In the genomic region with DNA sequence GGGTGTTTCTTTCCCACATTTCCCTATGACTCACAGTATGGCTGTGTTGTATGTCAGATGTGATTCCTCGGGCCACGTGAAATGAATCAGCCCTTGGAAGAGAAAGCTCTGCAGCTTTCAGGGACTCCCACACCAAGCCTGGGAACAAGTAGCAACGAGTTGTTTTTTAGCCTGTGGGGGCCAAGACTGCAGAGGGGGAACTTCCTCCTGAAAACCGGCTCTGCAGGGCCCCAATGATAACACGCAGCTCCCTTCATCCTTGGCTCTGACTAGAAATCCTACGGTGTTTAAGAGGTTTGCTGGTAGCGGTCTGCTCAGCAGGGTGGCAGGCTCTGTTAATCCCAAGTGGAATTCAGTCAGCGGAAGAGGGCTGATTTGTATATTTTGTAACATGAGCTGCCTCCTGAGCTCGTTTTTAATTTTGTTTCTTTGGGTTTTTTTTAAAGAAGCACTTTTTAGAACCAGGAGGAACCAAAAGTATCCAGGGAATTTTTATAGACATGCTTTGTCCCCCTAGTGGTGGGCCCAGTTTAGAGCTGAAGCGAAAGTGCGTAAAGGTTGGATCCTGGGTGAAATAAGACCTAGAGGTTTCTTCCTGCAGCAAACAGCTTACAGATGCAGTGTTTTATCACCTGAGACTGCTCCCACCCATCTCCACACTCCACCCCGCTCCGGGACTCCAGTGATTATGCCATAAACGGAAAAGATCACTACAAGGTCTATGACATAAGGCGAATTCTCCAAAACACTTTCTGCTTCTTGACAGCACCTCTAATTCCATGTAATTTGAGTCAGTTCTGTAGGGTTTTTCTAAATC, we compare ENCODE assay signal across 1 cellular context.
TF ChIP-seq lines count a peak whose summit lies in the region.

No MANE protein-coding gene starts in this region.

TF ChIP-seq in HEK293, 187 proteins besides CTCF, POLR2A, EP300 and RAD21 (continued from another document and continues in another):
- TF ChIP-seq, protein P1, sequence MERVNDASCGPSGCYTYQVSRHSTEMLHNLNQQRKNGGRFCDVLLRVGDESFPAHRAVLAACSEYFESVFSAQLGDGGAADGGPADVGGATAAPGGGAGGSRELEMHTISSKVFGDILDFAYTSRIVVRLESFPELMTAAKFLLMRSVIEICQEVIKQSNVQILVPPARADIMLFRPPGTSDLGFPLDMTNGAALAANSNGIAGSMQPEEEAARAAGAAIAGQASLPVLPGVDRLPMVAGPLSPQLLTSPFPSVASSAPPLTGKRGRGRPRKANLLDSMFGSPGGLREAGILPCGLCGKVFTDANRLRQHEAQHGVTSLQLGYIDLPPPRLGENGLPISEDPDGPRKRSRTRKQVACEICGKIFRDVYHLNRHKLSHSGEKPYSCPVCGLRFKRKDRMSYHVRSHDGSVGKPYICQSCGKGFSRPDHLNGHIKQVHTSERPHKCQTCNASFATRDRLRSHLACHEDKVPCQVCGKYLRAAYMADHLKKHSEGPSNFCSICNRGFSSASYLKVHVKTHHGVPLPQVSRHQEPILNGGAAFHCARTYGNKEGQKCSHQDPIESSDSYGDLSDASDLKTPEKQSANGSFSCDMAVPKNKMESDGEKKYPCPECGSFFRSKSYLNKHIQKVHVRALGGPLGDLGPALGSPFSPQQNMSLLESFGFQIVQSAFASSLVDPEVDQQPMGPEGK (tag by site-specific recombination; IDR thresholded peaks at IDR 0.05), result peak; percentile 99
- TF ChIP-seq ZIC2 (tag by site-specific recombination; IDR thresholded peaks at IDR 0.05) (peak; percentile 98), ZNF792 (tag by site-specific recombination; IDR thresholded peaks at IDR 0.05) (no peak), ZBTB20 (tag by site-specific recombination; IDR thresholded peaks at IDR 0.05) (peak; percentile 85), ZNF843 (tag by site-specific recombination; IDR thresholded peaks at IDR 0.05) (peak; percentile 83), ZBTB48 (tag by site-specific recombination; IDR thresholded peaks at IDR 0.05) (peak; percentile 75), MZF1 (tag by site-specific recombination; IDR thresholded peaks at IDR 0.05; ENCODE audit: borderline replicate concordance) (peak; percentile 92), KLF10 (tag by site-specific recombination; IDR thresholded peaks at IDR 0.05) (0 out of 2 replicates have a peak, but pooled peaks have one; percentile 75), WT1 (tag by site-specific recombination; IDR thresholded peaks at IDR 0.05) (peak; percentile 88), GLI2 (tag by site-specific recombination; IDR thresholded peaks at IDR 0.05; ENCODE audit: borderline replicate concordance, low read depth) (peak; percentile 59; the same call in 1 of the 2 replicates), ZNF621 (tag by site-specific recombination; IDR thresholded peaks at IDR 0.05) (no peak), KLF1 (tag by site-specific recombination; IDR thresholded peaks at IDR 0.05) (peak; percentile 34), ZSCAN30 (tag by site-specific recombination; IDR thresholded peaks at IDR 0.05) (peak; percentile 72), ZNF529 (tag by site-specific recombination; IDR thresholded peaks at IDR 0.05; ENCODE audit: insufficient replicate concordance) (no peak), ZNF777 (tag by site-specific recombination; IDR thresholded peaks at IDR 0.05; ENCODE audit: borderline replicate concordance) (no peak), ZNF707 (tag by site-specific recombination; IDR thresholded peaks at IDR 0.05) (0 out of 2 replicates have a peak, but pooled peaks have one; percentile 30), ZNF660 (tag by site-specific recombination; IDR thresholded peaks at IDR 0.05) (peak; percentile 93), GFI1B (tag by site-specific recombination; IDR thresholded peaks at IDR 0.05) (peak; percentile 83), ZFP69B (tag by site-specific recombination; IDR thresholded peaks at IDR 0.05) (peak; percentile 97), ZNF394 (tag by site-specific recombination; IDR thresholded peaks at IDR 0.05; ENCODE audit: borderline replicate concordance) (peak; percentile 66), ZSCAN16 (tag by site-specific recombination; IDR thresholded peaks at IDR 0.05) (peak; percentile 99), ZNF677 (tag by site-specific recombination; IDR thresholded peaks at IDR 0.05) (peak; percentile 94), SCRT2 (tag by site-specific recombination; IDR thresholded peaks at IDR 0.05) (peak; percentile 80), ZNF202 (tag by site-specific recombination; IDR thresholded peaks at IDR 0.05; ENCODE audit: borderline replicate concordance) (no peak), IKZF3 (tag by site-specific recombination; IDR thresholded peaks at IDR 0.05) (peak; percentile 92), ZNF555 (tag by site-specific recombination; conservative IDR thresholded peaks at IDR 0.05) (no peak), ZNF335 (tag by site-specific recombination; conservative IDR thresholded peaks at IDR 0.05) (peak; percentile 76)
- TF ChIP-seq, protein P2, sequence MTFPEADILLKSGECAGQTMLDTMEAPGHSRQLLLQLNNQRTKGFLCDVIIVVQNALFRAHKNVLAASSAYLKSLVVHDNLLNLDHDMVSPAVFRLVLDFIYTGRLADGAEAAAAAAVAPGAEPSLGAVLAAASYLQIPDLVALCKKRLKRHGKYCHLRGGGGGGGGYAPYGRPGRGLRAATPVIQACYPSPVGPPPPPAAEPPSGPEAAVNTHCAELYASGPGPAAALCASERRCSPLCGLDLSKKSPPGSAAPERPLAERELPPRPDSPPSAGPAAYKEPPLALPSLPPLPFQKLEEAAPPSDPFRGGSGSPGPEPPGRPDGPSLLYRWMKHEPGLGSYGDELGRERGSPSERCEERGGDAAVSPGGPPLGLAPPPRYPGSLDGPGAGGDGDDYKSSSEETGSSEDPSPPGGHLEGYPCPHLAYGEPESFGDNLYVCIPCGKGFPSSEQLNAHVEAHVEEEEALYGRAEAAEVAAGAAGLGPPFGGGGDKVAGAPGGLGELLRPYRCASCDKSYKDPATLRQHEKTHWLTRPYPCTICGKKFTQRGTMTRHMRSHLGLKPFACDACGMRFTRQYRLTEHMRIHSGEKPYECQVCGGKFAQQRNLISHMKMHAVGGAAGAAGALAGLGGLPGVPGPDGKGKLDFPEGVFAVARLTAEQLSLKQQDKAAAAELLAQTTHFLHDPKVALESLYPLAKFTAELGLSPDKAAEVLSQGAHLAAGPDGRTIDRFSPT (tag by site-specific recombination; IDR thresholded peaks at IDR 0.05), result peak; percentile 83; the same call in 1 of the 2 replicates
- TF ChIP-seq, protein P3, sequence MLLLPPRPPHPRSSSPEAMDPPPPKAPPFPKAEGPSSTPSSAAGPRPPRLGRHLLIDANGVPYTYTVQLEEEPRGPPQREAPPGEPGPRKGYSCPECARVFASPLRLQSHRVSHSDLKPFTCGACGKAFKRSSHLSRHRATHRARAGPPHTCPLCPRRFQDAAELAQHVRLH (tag by site-specific recombination; IDR thresholded peaks at IDR 0.05), result peak; percentile 55; the same call in 1 of the 2 replicates
- TF ChIP-seq, protein P4, sequence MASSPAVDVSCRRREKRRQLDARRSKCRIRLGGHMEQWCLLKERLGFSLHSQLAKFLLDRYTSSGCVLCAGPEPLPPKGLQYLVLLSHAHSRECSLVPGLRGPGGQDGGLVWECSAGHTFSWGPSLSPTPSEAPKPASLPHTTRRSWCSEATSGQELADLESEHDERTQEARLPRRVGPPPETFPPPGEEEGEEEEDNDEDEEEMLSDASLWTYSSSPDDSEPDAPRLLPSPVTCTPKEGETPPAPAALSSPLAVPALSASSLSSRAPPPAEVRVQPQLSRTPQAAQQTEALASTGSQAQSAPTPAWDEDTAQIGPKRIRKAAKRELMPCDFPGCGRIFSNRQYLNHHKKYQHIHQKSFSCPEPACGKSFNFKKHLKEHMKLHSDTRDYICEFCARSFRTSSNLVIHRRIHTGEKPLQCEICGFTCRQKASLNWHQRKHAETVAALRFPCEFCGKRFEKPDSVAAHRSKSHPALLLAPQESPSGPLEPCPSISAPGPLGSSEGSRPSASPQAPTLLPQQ (tag by site-specific recombination; IDR thresholded peaks at IDR 0.05), result peak; percentile 97
- TF ChIP-seq, protein P5, sequence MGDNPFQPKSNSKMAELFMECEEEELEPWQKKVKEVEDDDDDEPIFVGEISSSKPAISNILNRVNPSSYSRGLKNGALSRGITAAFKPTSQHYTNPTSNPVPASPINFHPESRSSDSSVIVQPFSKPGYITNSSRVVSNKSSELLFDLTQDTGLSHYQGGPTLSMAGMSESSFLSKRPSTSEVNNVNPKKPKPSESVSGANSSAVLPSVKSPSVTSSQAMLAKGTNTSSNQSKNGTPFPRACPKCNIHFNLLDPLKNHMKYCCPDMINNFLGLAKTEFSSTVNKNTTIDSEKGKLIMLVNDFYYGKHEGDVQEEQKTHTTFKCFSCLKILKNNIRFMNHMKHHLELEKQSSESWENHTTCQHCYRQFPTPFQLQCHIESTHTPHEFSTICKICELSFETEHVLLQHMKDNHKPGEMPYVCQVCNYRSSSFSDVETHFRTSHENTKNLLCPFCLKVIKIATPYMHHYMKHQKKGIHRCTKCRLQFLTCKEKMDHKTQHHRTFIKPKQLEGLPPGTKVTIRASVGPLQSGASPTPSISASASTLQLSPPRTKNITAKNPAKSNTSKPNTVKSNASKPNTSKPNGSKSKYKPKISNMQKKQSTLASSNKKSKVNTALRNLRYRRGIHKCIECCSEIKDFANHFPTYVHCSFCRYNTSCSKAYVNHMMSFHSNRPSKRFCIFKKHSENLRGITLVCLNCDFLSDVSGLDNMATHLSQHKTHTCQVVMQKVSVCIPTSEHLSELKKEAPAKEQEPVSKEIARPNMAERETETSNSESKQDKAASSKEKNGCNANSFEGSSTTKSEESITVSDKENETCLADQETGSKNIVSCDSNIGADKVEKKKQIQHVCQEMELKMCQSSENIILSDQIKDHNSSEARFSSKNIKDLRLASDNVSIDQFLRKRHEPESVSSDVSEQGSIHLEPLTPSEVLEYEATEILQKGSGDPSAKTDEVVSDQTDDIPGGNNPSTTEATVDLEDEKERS (tag by site-specific recombination; IDR thresholded peaks at IDR 0.05), result 0 out of 2 replicates have a peak, but pooled peaks have one; percentile 10
- TF ChIP-seq, protein P6, sequence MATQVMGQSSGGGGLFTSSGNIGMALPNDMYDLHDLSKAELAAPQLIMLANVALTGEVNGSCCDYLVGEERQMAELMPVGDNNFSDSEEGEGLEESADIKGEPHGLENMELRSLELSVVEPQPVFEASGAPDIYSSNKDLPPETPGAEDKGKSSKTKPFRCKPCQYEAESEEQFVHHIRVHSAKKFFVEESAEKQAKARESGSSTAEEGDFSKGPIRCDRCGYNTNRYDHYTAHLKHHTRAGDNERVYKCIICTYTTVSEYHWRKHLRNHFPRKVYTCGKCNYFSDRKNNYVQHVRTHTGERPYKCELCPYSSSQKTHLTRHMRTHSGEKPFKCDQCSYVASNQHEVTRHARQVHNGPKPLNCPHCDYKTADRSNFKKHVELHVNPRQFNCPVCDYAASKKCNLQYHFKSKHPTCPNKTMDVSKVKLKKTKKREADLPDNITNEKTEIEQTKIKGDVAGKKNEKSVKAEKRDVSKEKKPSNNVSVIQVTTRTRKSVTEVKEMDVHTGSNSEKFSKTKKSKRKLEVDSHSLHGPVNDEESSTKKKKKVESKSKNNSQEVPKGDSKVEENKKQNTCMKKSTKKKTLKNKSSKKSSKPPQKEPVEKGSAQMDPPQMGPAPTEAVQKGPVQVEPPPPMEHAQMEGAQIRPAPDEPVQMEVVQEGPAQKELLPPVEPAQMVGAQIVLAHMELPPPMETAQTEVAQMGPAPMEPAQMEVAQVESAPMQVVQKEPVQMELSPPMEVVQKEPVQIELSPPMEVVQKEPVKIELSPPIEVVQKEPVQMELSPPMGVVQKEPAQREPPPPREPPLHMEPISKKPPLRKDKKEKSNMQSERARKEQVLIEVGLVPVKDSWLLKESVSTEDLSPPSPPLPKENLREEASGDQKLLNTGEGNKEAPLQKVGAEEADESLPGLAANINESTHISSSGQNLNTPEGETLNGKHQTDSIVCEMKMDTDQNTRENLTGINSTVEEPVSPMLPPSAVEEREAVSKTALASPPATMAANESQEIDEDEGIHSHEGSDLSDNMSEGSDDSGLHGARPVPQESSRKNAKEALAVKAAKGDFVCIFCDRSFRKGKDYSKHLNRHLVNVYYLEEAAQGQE (tag by site-specific recombination; IDR thresholded peaks at IDR 0.05), result 0 out of 2 replicates have a peak, but pooled peaks have one; percentile 56
- TF ChIP-seq, protein P7, sequence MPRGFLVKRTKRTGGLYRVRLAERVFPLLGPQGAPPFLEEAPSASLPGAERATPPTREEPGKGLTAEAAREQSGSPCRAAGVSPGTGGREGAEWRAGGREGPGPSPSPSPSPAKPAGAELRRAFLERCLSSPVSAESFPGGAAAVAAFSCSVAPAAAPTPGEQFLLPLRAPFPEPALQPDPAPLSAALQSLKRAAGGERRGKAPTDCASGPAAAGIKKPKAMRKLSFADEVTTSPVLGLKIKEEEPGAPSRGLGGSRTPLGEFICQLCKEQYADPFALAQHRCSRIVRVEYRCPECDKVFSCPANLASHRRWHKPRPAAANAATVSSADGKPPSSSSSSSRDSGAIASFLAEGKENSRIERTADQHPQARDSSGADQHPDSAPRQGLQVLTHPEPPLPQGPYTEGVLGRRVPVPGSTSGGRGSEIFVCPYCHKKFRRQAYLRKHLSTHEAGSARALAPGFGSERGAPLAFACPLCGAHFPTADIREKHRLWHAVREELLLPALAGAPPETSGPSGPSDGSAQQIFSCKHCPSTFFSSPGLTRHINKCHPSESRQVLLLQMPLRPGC (tag by site-specific recombination; IDR thresholded peaks at IDR 0.05), result peak; percentile 79
- TF ChIP-seq, protein P8, sequence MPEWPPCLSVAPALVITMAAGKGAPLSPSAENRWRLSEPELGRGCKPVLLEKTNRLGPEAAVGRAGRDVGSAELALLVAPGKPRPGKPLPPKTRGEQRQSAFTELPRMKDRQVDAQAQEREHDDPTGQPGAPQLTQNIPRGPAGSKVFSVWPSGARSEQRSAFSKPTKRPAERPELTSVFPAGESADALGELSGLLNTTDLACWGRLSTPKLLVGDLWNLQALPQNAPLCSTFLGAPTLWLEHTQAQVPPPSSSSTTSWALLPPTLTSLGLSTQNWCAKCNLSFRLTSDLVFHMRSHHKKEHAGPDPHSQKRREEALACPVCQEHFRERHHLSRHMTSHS (tag by site-specific recombination; IDR thresholded peaks at IDR 0.05), result peak; percentile 59; the same call in 1 of the 2 replicates
- TF ChIP-seq, protein P9, sequence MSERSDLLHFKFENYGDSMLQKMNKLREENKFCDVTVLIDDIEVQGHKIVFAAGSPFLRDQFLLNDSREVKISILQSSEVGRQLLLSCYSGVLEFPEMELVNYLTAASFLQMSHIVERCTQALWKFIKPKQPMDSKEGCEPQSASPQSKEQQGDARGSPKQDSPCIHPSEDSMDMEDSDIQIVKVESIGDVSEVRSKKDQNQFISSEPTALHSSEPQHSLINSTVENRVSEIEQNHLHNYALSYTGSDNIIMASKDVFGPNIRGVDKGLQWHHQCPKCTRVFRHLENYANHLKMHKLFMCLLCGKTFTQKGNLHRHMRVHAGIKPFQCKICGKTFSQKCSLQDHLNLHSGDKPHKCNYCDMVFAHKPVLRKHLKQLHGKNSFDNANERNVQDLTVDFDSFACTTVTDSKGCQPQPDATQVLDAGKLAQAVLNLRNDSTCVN (tag by site-specific recombination; optimal IDR thresholded peaks at IDR 0.05), result no peak
- TF ChIP-seq, protein P10, sequence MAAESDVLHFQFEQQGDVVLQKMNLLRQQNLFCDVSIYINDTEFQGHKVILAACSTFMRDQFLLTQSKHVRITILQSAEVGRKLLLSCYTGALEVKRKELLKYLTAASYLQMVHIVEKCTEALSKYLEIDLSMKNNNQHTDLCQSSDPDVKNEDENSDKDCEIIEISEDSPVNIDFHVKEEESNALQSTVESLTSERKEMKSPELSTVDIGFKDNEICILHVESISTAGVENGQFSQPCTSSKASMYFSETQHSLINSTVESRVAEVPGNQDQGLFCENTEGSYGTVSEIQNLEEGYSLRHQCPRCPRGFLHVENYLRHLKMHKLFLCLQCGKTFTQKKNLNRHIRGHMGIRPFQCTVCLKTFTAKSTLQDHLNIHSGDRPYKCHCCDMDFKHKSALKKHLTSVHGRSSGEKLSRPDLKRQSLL (tag by site-specific recombination; IDR thresholded peaks at IDR 0.05), result peak; percentile 19; the same call in 1 of the 2 replicates
